Comparison of ENCODE assay signal across 8 cellular contexts in genomic region chr17:47423406-47424295, GRCh38.
DNase-seq lines count a peak whose midpoint lies in the region; ATAC-seq and TF ChIP-seq lines count a peak whose summit lies in the region.

No MANE protein-coding gene starts in this region.

- intact Hi-C loops in colonic mucosa (cut with DNase I) = no loop called here

- WGBS in liver = 6% methylated on average over 113 of the region's 113 CpGs

- TF ChIP-seq RAD21 in liver (IDR thresholded peaks at IDR 0.05) = no peak

- DNase-seq in EL (peak; percentile 14), NCI-H226 (peak; percentile 53), colonic mucosa (peak; percentile 55), type B pancreatic cell (ENCODE audit: extremely low spot score, unreplicated experiment) (no peak), DMS114 treated with DMSO at 0.1 percent for 48 hours (lab: John Stamatoyannopoulos, UW; ENCODE audit: unreplicated experiment) (no peak)

- H3K9me3 Mint-ChIP-seq in type B pancreatic cell = peaks cover 4% of the 10 kb centered on the region

- H3K9me3 ChIP-seq in colonic mucosa (no peaks in the 10 kb centered on the region), liver (ENCODE audit: control insufficient read depth in 4 of 4, low read length in 3 of 4) (no peaks in the 10 kb centered on the region)

- H3K9ac ChIP-seq in colonic mucosa (ENCODE audit: low read depth in 2 of 2, low read length in 2 of 2) (peak overlapping the region in 1 of 2 donors; percentile 60), liver (ENCODE audit: low read depth in 1 of 2, low read length in 2 of 2) (no peak overlapping the region)

- no peak overlapping the region for H3K27ac Mint-ChIP-seq in type B pancreatic cell

- no peaks in the 10 kb centered on the region for H3K4me1 Mint-ChIP-seq in type B pancreatic cell (ENCODE audit: unreplicated experiment)

- peaks cover 11% of the 10 kb centered on the region for H3K27me3 ChIP-seq in colonic mucosa
- H3K27me3 ChIP-seq in liver (ENCODE audit: control insufficient read depth in 4 of 4, insufficient read depth in 4 of 4, low read length in 3 of 4) = no peaks in the 10 kb centered on the region

- peak overlapping the region; percentile 55 for H3K4me3 ChIP-seq in colonic mucosa
- H3K4me3 ChIP-seq in liver (ENCODE audit: low read depth in 1 of 3, low read length in 3 of 3) = peak overlapping the region in 2 of 3 donors; percentile 52 to 74

- H3K4me1 ChIP-seq in colonic mucosa (no peaks in the 10 kb centered on the region), liver (ENCODE audit: control insufficient read depth in 4 of 4, insufficient read depth in 4 of 4, low read length in 3 of 4) (peaks cover 0 to 11% (median 8%) of the 10 kb centered on the region in 4 donors)

- H3K27me3 Mint-ChIP-seq in type B pancreatic cell = peaks cover 25% of the 10 kb centered on the region

- no peak for ATAC-seq in GM21526 (IDR thresholded peaks at IDR 0.05; ENCODE audit: low FRiP score, unreplicated experiment)
- ATAC-seq in HG03280 (IDR thresholded peaks at IDR 0.05; ENCODE audit: unreplicated experiment) = no peak

- H3K27ac ChIP-seq in colonic mucosa (no peak overlapping the region), liver (ENCODE audit: low read depth in 1 of 2, low read length in 2 of 2) (no peak overlapping the region)

- peaks cover 26% of the 10 kb centered on the region for H3K36me3 Mint-ChIP-seq in type B pancreatic cell

- TF ChIP-seq CTCF in colonic mucosa (IDR thresholded peaks at IDR 0.05) (no peak), liver (IDR thresholded peaks at IDR 0.05; ENCODE audit: low read depth, low read length, missing input control) (no peak), type B pancreatic cell (conservative IDR thresholded peaks at IDR 0.05) (no peak)

- H3K4me3 Mint-ChIP-seq in type B pancreatic cell = peak overlapping the region; percentile 82

- H3K36me3 ChIP-seq in colonic mucosa = no peaks in the 10 kb centered on the region
- no peaks in the 10 kb centered on the region for H3K36me3 ChIP-seq in liver (ENCODE audit: control insufficient read depth in 4 of 4, insufficient read depth in 3 of 4, low read depth in 1 of 4, low read length in 3 of 4)

TF ChIP-seq in liver, 16 proteins besides CTCF, POLR2A, EP300 and RAD21:
- TF ChIP-seq RXRA (IDR thresholded peaks at IDR 0.05) (no peak), HNF4G (IDR thresholded peaks at IDR 0.05) (no peak), FOXA2 (IDR thresholded peaks at IDR 0.05) (no peak), EGR1 (IDR thresholded peaks at IDR 0.05; ENCODE audit: low read depth in 2 of 2) (no peak), HNF4A (conservative IDR thresholded peaks at IDR 0.05) (no peak), TAF1 (conservative IDR thresholded peaks at IDR 0.05) (no peak), YY1 (IDR thresholded peaks at IDR 0.05) (no peak), GABPA (IDR thresholded peaks at IDR 0.05 in 1 of 2, conservative IDR thresholded peaks at IDR 0.05 in 1 of 2) (no peak), ATF3 (IDR thresholded peaks at IDR 0.05) (no peak), FOXA1 (IDR thresholded peaks at IDR 0.05) (no peak), NR2F2 (IDR thresholded peaks at IDR 0.05) (no peak), MAX (IDR thresholded peaks at IDR 0.05) (no peak), SP1 (IDR thresholded peaks at IDR 0.05) (no peak), JUND (IDR thresholded peaks at IDR 0.05) (no peak), ZBTB33 (IDR thresholded peaks at IDR 0.05) (no peak)
TF ChIP-seq in liver: peak in this region for 0.

Comparison
In these comparisons a context has a peak if more than half of its experiments do, and no peak if none do; other contexts are left out.
1. DNase-seq: peak in EL (single experiment), NCI-H226 (single experiment) and colonic mucosa (single experiment); none in type B pancreatic cell (single experiment) and DMS114 treated with DMSO at 0.1 percent for 48 hours (single experiment).